ENCODE assay signal across 25 cellular contexts in the genomic region with DNA sequence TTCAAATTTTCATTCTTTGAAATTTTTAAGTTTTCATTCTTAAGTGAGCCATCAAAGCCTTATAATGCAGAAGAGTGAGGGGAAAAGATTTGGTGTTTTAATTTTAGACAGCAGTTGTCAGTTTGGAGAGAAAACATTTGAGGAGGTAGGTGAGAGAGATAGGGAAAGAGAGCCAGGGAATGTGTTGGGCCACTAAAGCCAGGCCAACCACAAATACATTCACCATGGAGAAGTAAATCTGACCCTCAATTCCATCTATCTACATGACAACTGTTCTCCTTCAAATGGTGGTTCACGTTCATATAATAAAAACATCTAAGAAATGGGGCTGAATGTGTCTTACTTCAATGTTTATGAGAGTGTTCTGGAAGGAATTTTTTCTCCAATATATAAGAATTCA.
"Had no signal": no experiment of that assay in that cellular context is flagged by ENCODE, and none has a peak within 500 bp of the region (broad histone marks: within the 10 kb centered on the region; RNA-seq: fewer than 3 reads in every experiment).

No MANE protein-coding gene starts in this region.

- H3K4me1 ChIP-seq: adrenal gland, body of pancreas, breast epithelium, Peyer's patch had no signal

- ATAC-seq: activated CD8-positive, alpha-beta T cell treated with anti-CD3 and anti-CD28 coated beads for 36 hours; activated naive CD4-positive, alpha-beta T cell treated with anti-CD3 and anti-CD28 coated beads, Interleukin-2, amount 50 U/mL, for 72 hours; body of pancreas; PC-3 had no signal

- H3K4me1 Mint-ChIP-seq: activated CD4-positive, alpha-beta T cell treated with anti-CD3 and anti-CD28 coated beads, Interleukin-2, amount 10 ng/mL, durations not matched to agents 24 days and 14 days had no signal

- H3K27me3 ChIP-seq: adrenal gland, body of pancreas, breast epithelium, MG63, Peyer's patch had no signal

- DNase-seq: activated CD4-positive, alpha-beta T cell treated with anti-CD3 and anti-CD28 coated beads, Interleukin-2, amount 10 ng/mL, durations not matched to agents 24 days and 14 days; activated CD4-positive, alpha-beta T cell treated with anti-CD3 and anti-CD28 coated beads, Interleukin-2, amount 50 U/mL, for 4 hours; activated CD8-positive, alpha-beta T cell treated with anti-CD3 and anti-CD28 coated beads for 36 hours; activated gamma-delta T cell treated with Interleukin-2 at 50 U/mL for 16 hours; activated naive CD4-positive, alpha-beta T cell treated with anti-CD3 and anti-CD28 coated beads for 36 hours; activated T-cell treated with anti-CD3 and anti-CD28 coated beads, Interleukin-2, amount 50 U/mL, for 24 hours; adrenal gland; body of pancreas; caudate nucleus; Kasumi-1; KG1; MG63; NCI-H1048; NCI-H1694; NCI-H510A; NK-92 treated with Interleukin-12 subunit alpha and Interleukin-12 subunit beta, amount 100 ng/mL, for 24 hours; PC-3; Peyer's patch; RPMI8226 had no signal

- H3K27ac Mint-ChIP-seq: activated CD4-positive, alpha-beta T cell treated with anti-CD3 and anti-CD28 coated beads, Interleukin-2, amount 10 ng/mL, durations not matched to agents 24 days and 14 days; activated CD8-positive, alpha-beta T cell treated with anti-CD3 and anti-CD28 coated beads for 36 hours; activated naive CD4-positive, alpha-beta T cell treated with anti-CD3 and anti-CD28 coated beads for 36 hours; activated naive CD4-positive, alpha-beta T cell treated with anti-CD3 and anti-CD28 coated beads, Interleukin-2, amount 50 U/mL, for 72 hours; activated T-cell treated with anti-CD3 and anti-CD28 coated beads, Interleukin-2, amount 50 U/mL, for 24 hours; activated T-helper 2 cell treated with anti-CD3 and anti-CD28 coated beads, Interferon-gamma antibody, Interleukin-2, Interleukin-4, amounts not matched to agents 10 μg/mL and 5 μg/mL and 100 μg/mL, durations not matched to agents 14 hours and 24 hours and 36 hours; T-helper 1 cell treated with Interleukin-12 subunit alpha and Interleukin-12 subunit beta and Interleukin-4 antibody, amounts not matched to agents 30 μg/mL and 1 μg/mL, for 36 hours; T-helper 2 cell treated with Interferon-gamma antibody and Interleukin-4, amounts not matched to agents 5 μg/mL and 100 μg/mL, for 36 hours had no signal

- H3K36me3 Mint-ChIP-seq: activated naive CD4-positive, alpha-beta T cell treated with anti-CD3 and anti-CD28 coated beads, Interleukin-2, amount 50 U/mL, for 72 hours had no signal

- H3K4me3 Mint-ChIP-seq: activated CD4-positive, alpha-beta T cell treated with anti-CD3 and anti-CD28 coated beads, Interleukin-2, amount 10 ng/mL, durations not matched to agents 24 days and 14 days; activated CD8-positive, alpha-beta T cell treated with anti-CD3 and anti-CD28 coated beads for 36 hours; activated naive CD4-positive, alpha-beta T cell treated with anti-CD3 and anti-CD28 coated beads for 36 hours; activated T-cell treated with anti-CD3 and anti-CD28 coated beads, Interleukin-2, amount 50 U/mL, for 24 hours; T-helper 1 cell treated with Interleukin-12 subunit alpha and Interleukin-12 subunit beta and Interleukin-4 antibody, amounts not matched to agents 30 μg/mL and 1 μg/mL, for 36 hours; T-helper 2 cell treated with Interferon-gamma antibody and Interleukin-4, amounts not matched to agents 5 μg/mL and 100 μg/mL, for 36 hours had no signal

- H3K27ac ChIP-seq: adrenal gland, body of pancreas, breast epithelium, SK-N-MC had no signal

- H3K36me3 ChIP-seq: adrenal gland, breast epithelium, MG63, Peyer's patch had no signal

- H3K27me3 Mint-ChIP-seq: activated CD4-positive, alpha-beta T cell treated with anti-CD3 and anti-CD28 coated beads, Interleukin-2, amount 10 ng/mL, durations not matched to agents 24 days and 14 days; activated CD8-positive, alpha-beta T cell treated with anti-CD3 and anti-CD28 coated beads for 36 hours; activated T-cell treated with anti-CD3 and anti-CD28 coated beads, Interleukin-2, amount 50 U/mL, for 24 hours had no signal

- H3K9me3 Mint-ChIP-seq: activated CD8-positive, alpha-beta T cell treated with anti-CD3 and anti-CD28 coated beads for 36 hours had no signal

- H3K4me3 ChIP-seq: adrenal gland, body of pancreas, breast epithelium, MG63, Peyer's patch, SK-N-MC had no signal

- H3K9me3 ChIP-seq: adrenal gland, body of pancreas, breast epithelium, MG63, Peyer's patch had no signal
